ENCODE assay signal across 28 cellular contexts in genomic region chr19:18928018-18928805, GRCh38. TPM values are rescaled to one million over a fixed set of nuclear protein-coding genes. Genes with fewer than 3 reads are reported as not detected.
DNase-seq lines count a peak whose midpoint lies in the region; ATAC-seq, FAIRE-seq and TF ChIP-seq lines count a peak whose summit lies in the region.
"Had no signal": no experiment of that assay in that cellular context is flagged by ENCODE, and none has a peak within 500 bp of the region (broad histone marks: within the 10 kb centered on the region; RNA-seq: fewer than 3 reads in every experiment).

No MANE protein-coding gene starts in this region.

- H3K4me3 ChIP-seq in Caco-2 (ENCODE audit: low read depth, low read length): no peak overlapping the region
- no peak overlapping the region for H3K4me3 ChIP-seq in HCT116 (replicated peaks in 1 of 2; ENCODE audit: low read depth in 1 of 2, low read length in 2 of 2)
- no peak overlapping the region for H3K4me3 ChIP-seq in GM12878
- no peak overlapping the region for H3K4me3 ChIP-seq in osteoblast (ENCODE audit: insufficient read depth, low read length)
- no peak overlapping the region for H3K4me3 ChIP-seq in SK-N-SH (ENCODE audit: low read depth in 2 of 2, low read length in 1 of 2)
- H3K4me3 ChIP-seq: BLaER1 treated with 17β-estradiol and CSF1 and Interleukin-3, amounts not matched to agents 10 nM and 100 nM; GM23338; PC-9 had no signal

- TF ChIP-seq RAD21 in HCT116 (IDR thresholded peaks at IDR 0.05; ENCODE audit: low read depth) (no peak), GM12878 (IDR thresholded peaks at IDR 0.05; ENCODE audit: insufficient read depth, low read depth, low read length) (no peak), SK-N-SH (IDR thresholded peaks at IDR 0.05; ENCODE audit: low read length) (no peak)

- in situ Hi-C loops in GM12878 (cut with MboI): no loop called here

- ATAC-seq in HCT116 (no peak), GM12878 (no peak)
- ATAC-seq: GM23338 had no signal

- POLR2A ChIA-PET in Caco-2 (lab: Charles Lee) (interaction anchor here (0.6 to 1.0 kb wide), 2 partner anchors 9 to 114 kb away, joined by 3 to 6 read pairs; partner anchors contain the start of gene DDX49), HCT116 (lab: Charles Lee) (no interaction called here), GM12878 (lab: Charles Lee) (interaction anchor here (0.6 kb wide), 1 partner anchor 192 kb away, joined by 4 read pairs; no protein-coding TSS in a partner anchor), SK-N-SH (lab: Yijun Ruan, JAX) (interaction anchor here (0.8 to 2.4 kb wide), 2 partner anchors 9 to 12 kb away, joined by 3 to 16 read pairs; partner anchors contain the start of genes COPE and DDX49)

- SMC1A ChIA-PET in GM12878 (lab: Charles Lee; ENCODE audit: uncharacterized antibody, unreplicated experiment): no interaction called here

- WGBS in GM12878 (ENCODE audit: insufficient coverage, insufficient replicate concordance, low lambda C conversion rate, missing lambda C conversion rate): 90% methylated on average over 24 of the region's 26 CpGs
- WGBS in SK-N-SH (ENCODE audit: low lambda C conversion rate): 96% methylated on average over 17 of the region's 26 CpGs

- H3K36me3 ChIP-seq in Caco-2 (ENCODE audit: control insufficient read depth, insufficient read depth, low read length) (peaks cover 3% of the 10 kb centered on the region), HCT116 (ENCODE audit: control insufficient read depth in 1 of 2, insufficient read depth in 2 of 2, low read length in 2 of 2) (peaks cover 16 to 35% of the 10 kb centered on the region in 2 experiments; a peak in 3 of 4 replicates), GM12878 (ENCODE audit: control insufficient read depth in 2 of 2, insufficient read depth in 2 of 2, low read length in 1 of 2) (peaks cover 11 to 16% of the 10 kb centered on the region in 2 experiments; a peak in 3 of 4 replicates), osteoblast (ENCODE audit: insufficient read depth, low read length) (peaks cover 66% of the 10 kb centered on the region), SK-N-SH (replicated peaks in 1 of 2; ENCODE audit: control insufficient read depth in 1 of 2, insufficient read depth in 2 of 2, low read length in 1 of 2) (peaks cover 19 to 32% of the 10 kb centered on the region in 2 experiments)

- H2AFZ ChIP-seq in HCT116 (ENCODE audit: low read depth, low read length, poor library complexity, severe bottlenecking) (no peak overlapping the region), GM12878 (ENCODE audit: control insufficient read depth, low read depth, low read length) (no peak overlapping the region), osteoblast (ENCODE audit: low read length) (no peak overlapping the region), SK-N-SH (ENCODE audit: low read depth) (no peak overlapping the region)
- H2AFZ ChIP-seq: GM23338, PC-9 had no signal

- no peaks in the 10 kb centered on the region for H3K27me3 Mint-ChIP-seq in Caco-2 (ENCODE audit: insufficient read depth, unreplicated experiment)
- no peaks in the 10 kb centered on the region for H3K27me3 Mint-ChIP-seq in osteocyte (ENCODE audit: unreplicated experiment)

- TF ChIP-seq POLR2A in HCT116 (IDR thresholded peaks at IDR 0.05; ENCODE audit: borderline replicate concordance, extremely low read depth, insufficient read depth, insufficient read length) (no peak), GM12878 (IDR thresholded peaks at IDR 0.05; ENCODE audit: low read depth, low read length) (peak; percentile 6; the same call in 1 of the 2 replicates)

- H3K4me1 ChIP-seq in Caco-2 (no peaks in the 10 kb centered on the region), HCT116 (ENCODE audit: control insufficient read depth in 1 of 2, insufficient read depth in 2 of 2, low read length in 2 of 2) (peaks cover 6 to 14% of the 10 kb centered on the region in 2 experiments; a peak in 3 of 4 replicates), GM12878 (ENCODE audit: control insufficient read depth, insufficient read depth, low read length) (no peaks in the 10 kb centered on the region), osteoblast (ENCODE audit: insufficient read depth, low read length) (no peaks in the 10 kb centered on the region), SK-N-SH (ENCODE audit: control insufficient read depth in 1 of 2, insufficient read depth in 2 of 2, low read depth in 1 of 2, low read length in 1 of 2) (peaks cover 0 to 8% of the 10 kb centered on the region in 2 experiments; a peak in 1 of 4 replicates)

- no peaks in the 10 kb centered on the region for H3K9me2 ChIP-seq in HCT116 (ENCODE audit: insufficient read depth)
- no peaks in the 10 kb centered on the region for H3K9me2 ChIP-seq in SK-N-SH

- H3K9me3 ChIP-seq in Caco-2 (no peaks in the 10 kb centered on the region), HCT116 (ENCODE audit: control insufficient read depth in 1 of 2, insufficient read depth in 1 of 2, low read depth in 1 of 2, low read length in 2 of 2) (no peaks in the 10 kb centered on the region), GM12878 (replicated peaks; ENCODE audit: control insufficient read depth, insufficient read depth, low read length) (no peaks in the 10 kb centered on the region), osteoblast (ENCODE audit: low read depth, low read length) (no peaks in the 10 kb centered on the region), SK-N-SH (no peaks in the 10 kb centered on the region)
- H3K9me3 ChIP-seq: BLaER1 treated with 17β-estradiol and CSF1 and Interleukin-3, amounts not matched to agents 10 nM and 100 nM had no signal

- intact Hi-C loops in Caco-2 (cut with micrococcal nuclease; ENCODE audit: unreplicated experiment): no loop called here
- intact Hi-C loops in HCT116 (cut with micrococcal nuclease): no loop called here
- intact Hi-C loops in GM12878 (cut with micrococcal nuclease; ENCODE audit: unreplicated experiment): no loop called here

- H3K27ac ChIP-seq in HCT116 (ENCODE audit: low read depth, low read length) (no peak overlapping the region), GM12878 (ENCODE audit: control insufficient read depth, insufficient read depth) (no peak overlapping the region), osteoblast (ENCODE audit: low read depth, low read length) (no peak overlapping the region), SK-N-SH (ENCODE audit: low read depth in 2 of 2, low read length in 1 of 2) (no peak overlapping the region)
- H3K27ac ChIP-seq: BLaER1 treated with 17β-estradiol and CSF1 and Interleukin-3, amounts not matched to agents 10 nM and 100 nM; PC-9 had no signal

- no peak overlapping the region for H3K9ac ChIP-seq in HCT116 (ENCODE audit: low read length)
- H3K9ac ChIP-seq in GM12878 (ENCODE audit: control insufficient read depth, insufficient read depth, low read length): no peak overlapping the region
- no peak overlapping the region for H3K9ac ChIP-seq in SK-N-SH
- H3K9ac ChIP-seq: BLaER1 treated with 17β-estradiol and CSF1 and Interleukin-3, amounts not matched to agents 10 nM and 100 nM had no signal

- no peak for DNase-seq in Caco-2
- no peak for DNase-seq in HCT116 (ENCODE audit: low read depth, low spot score)
- DNase-seq in GM12878 (ENCODE audit: low read depth, low spot score): no peak
- peak; percentile 77 for DNase-seq in osteoblast (ENCODE audit: insufficient read length, low spot score, missing footprints)
- no peak for DNase-seq in osteocyte (ENCODE audit: extremely low spot score, unreplicated experiment)
- DNase-seq in medulla oblongata (ENCODE audit: extremely low spot score): no peak
- DNase-seq in SK-N-SH: no peak
- DNase-seq: AML-193; CD4-positive, alpha-beta memory T cell; COR-L47; DMS79 treated with DMSO at 0.1 percent for 48 hours; GF-D8; H9; HFFc6; KG1; MM.1S; NCI-H2029; NCI-H446; NCI-H524 treated with DMSO at 0.1 percent for 48 hours; NCI-H774; PC-9; RPMI8226; SHP77 had no signal

- H3K79me2 ChIP-seq in HCT116 (ENCODE audit: insufficient read depth, low read length) (no peaks in the 10 kb centered on the region), GM12878 (ENCODE audit: control insufficient read depth, insufficient read depth, low read length) (no peaks in the 10 kb centered on the region), osteoblast (ENCODE audit: insufficient read depth, low read length) (peaks cover 2% of the 10 kb centered on the region), SK-N-SH (ENCODE audit: insufficient read depth) (no peaks in the 10 kb centered on the region)

- TF ChIP-seq CTCF in Caco-2 (IDR thresholded peaks at IDR 0.05; ENCODE audit: insufficient read depth in 1 of 2, low read depth in 1 of 2, low read length in 1 of 2, severe bottlenecking in 1 of 2, unreplicated experiment in 1 of 2) (no peak), HCT116 (IDR thresholded peaks at IDR 0.05 in 2 of 3, conservative IDR thresholded peaks at IDR 0.05 in 1 of 3; ENCODE audit: borderline replicate concordance in 1 of 3, insufficient read depth in 1 of 3, low read depth in 2 of 3, low read length in 2 of 3) (no peak), GM12878 (IDR thresholded peaks at IDR 0.05 in 2 of 3, conservative IDR thresholded peaks at IDR 0.05 in 1 of 3; ENCODE audit: control insufficient read depth in 2 of 3, extremely low read depth in 1 of 3, insufficient read depth in 1 of 3, low read depth in 3 of 3, low read length in 3 of 3) (no peak), osteoblast (IDR thresholded peaks at IDR 0.05; ENCODE audit: extremely low read depth, low read depth, low read length) (no peak), osteocyte (IDR thresholded peaks at IDR 0.05) (no peak), SK-N-SH (IDR thresholded peaks at IDR 0.05) (no peak)

- H3K27ac Mint-ChIP-seq in Caco-2 (ENCODE audit: unreplicated experiment) (no peak overlapping the region), osteocyte (ENCODE audit: unreplicated experiment) (no peak overlapping the region)
- H3K27ac Mint-ChIP-seq: GM23338, H9, HFFc6 had no signal

- H3K9me3 Mint-ChIP-seq in Caco-2 (ENCODE audit: unreplicated experiment) (no peaks in the 10 kb centered on the region), osteocyte (ENCODE audit: unreplicated experiment) (no peaks in the 10 kb centered on the region)
- H3K9me3 Mint-ChIP-seq: CD4-positive, alpha-beta memory T cell; GM23338; H9; HFFc6 had no signal

- TSS peak; percentile 66 for BruUV-seq in Caco-2 (replicated peaks; lab: Mats Ljungman, UMichigan)
- BruUV-seq in HCT116 (replicated peaks; lab: Mats Ljungman, UMichigan): TSS peak; percentile 27
- TSS peak; percentile 56 for BruUV-seq in GM12878 (replicated peaks; lab: Mats Ljungman, UMichigan)

- H3K4me2 ChIP-seq in HCT116 (ENCODE audit: low read length) (no peak overlapping the region), GM12878 (ENCODE audit: control insufficient read depth, insufficient read depth) (no peak overlapping the region), osteoblast (ENCODE audit: insufficient read depth, low read length) (no peak overlapping the region), SK-N-SH (no peak overlapping the region)
- H3K4me2 ChIP-seq: BLaER1 treated with 17β-estradiol and CSF1 and Interleukin-3, amounts not matched to agents 10 nM and 100 nM; GM23338; PC-9 had no signal

- H3K4me3 Mint-ChIP-seq in Caco-2 (ENCODE audit: unreplicated experiment): no peak overlapping the region
- no peak overlapping the region for H3K4me3 Mint-ChIP-seq in osteocyte (ENCODE audit: unreplicated experiment)
- H3K4me3 Mint-ChIP-seq: CD4-positive, alpha-beta memory T cell; GM23338; H9; HFFc6 had no signal

- no peak for FAIRE-seq in GM12878 (lab: Jason Lieb, UNC)
- FAIRE-seq: A204.1, GM12892, HTR-8/SVneo had no signal

- H3F3A ChIP-seq in SK-N-SH (replicated peaks; ENCODE audit: insufficient read depth): peaks cover 21% of the 10 kb centered on the region

- H4K20me1 ChIP-seq in HCT116 (ENCODE audit: insufficient read depth) (no peaks in the 10 kb centered on the region), GM12878 (ENCODE audit: control insufficient read depth, insufficient read depth) (no peaks in the 10 kb centered on the region), osteoblast (ENCODE audit: insufficient read depth, low read length) (peaks cover 26% of the 10 kb centered on the region), SK-N-SH (ENCODE audit: insufficient read depth) (peaks cover 12% of the 10 kb centered on the region; the same call in 1 of the 2 replicates)

- H3K27me3 ChIP-seq in Caco-2 (replicated peaks; ENCODE audit: control insufficient read depth, insufficient read depth, low read length) (no peaks in the 10 kb centered on the region), HCT116 (ENCODE audit: insufficient read depth, low read length) (no peaks in the 10 kb centered on the region), GM12878 (replicated peaks in 1 of 2; ENCODE audit: control insufficient read depth in 2 of 2, insufficient read depth in 2 of 2, low read length in 1 of 2) (no peaks in the 10 kb centered on the region), osteoblast (ENCODE audit: insufficient read depth, low read length) (no peaks in the 10 kb centered on the region), SK-N-SH (ENCODE audit: insufficient read depth) (no peaks in the 10 kb centered on the region)
- H3K27me3 ChIP-seq: BLaER1 treated with 17β-estradiol and CSF1 and Interleukin-3, amounts not matched to agents 10 nM and 100 nM had no signal

- CTCF ChIA-PET in Caco-2 (lab: Charles Lee) (interaction anchor here (0.6 kb wide), 1 partner anchor 10 kb away, joined by 5 read pairs; no protein-coding TSS in a partner anchor), HCT116 (lab: Charles Lee) (no interaction called here), GM12878 (lab: Yijun Ruan, JAX) (no interaction called here), SK-N-SH (lab: Yijun Ruan, JAX) (interaction anchor here (0.5 to 2.0 kb wide), 5 partner anchors 9 to 72 kb away, joined by 3 to 5 read pairs (median 5); partner anchors contain the start of genes COPE and DDX49)

- H3K36me3 Mint-ChIP-seq in Caco-2 (ENCODE audit: insufficient read depth, unreplicated experiment) (peaks cover 70% of the 10 kb centered on the region), osteocyte (ENCODE audit: unreplicated experiment) (peaks cover 12% of the 10 kb centered on the region)

- TF ChIP-seq EP300 in GM12878 (IDR thresholded peaks at IDR 0.05; ENCODE audit: borderline replicate concordance in 1 of 2, control insufficient read depth in 1 of 2, low read depth in 2 of 2, low read length in 2 of 2) (no peak), SK-N-SH (IDR thresholded peaks at IDR 0.05; ENCODE audit: borderline replicate concordance in 1 of 2, low read depth in 1 of 2, low read length in 1 of 2) (no peak)

- H3K4me1 Mint-ChIP-seq in Caco-2 (ENCODE audit: low read depth, unreplicated experiment): no peaks in the 10 kb centered on the region
- H3K4me1 Mint-ChIP-seq in osteocyte (ENCODE audit: unreplicated experiment): no peaks in the 10 kb centered on the region

- RAD21 ChIA-PET in HCT116 (lab: Charles Lee; ENCODE audit: low non-redundant PET in 1 of 2, low total read pairs in 2 of 2, uncharacterized antibody in 2 of 2, unreplicated experiment in 2 of 2) (no interaction called here), GM12878 (lab: Charles Lee; ENCODE audit: unreplicated experiment) (no interaction called here)

RNA-seq across cellular contexts. Expression of gene DDX49, which starts 8.7 kb away (rescaled TPM):
- total RNA-seq in Caco-2 (2022) (46.8 and 48.7 TPM in 2 replicates), HCT116 (2021; ENCODE audit: unreplicated experiment) (51.9 TPM), GM12878 (2014; rRNA removed) (78.2 and 85.3 TPM in 2 replicates), GM12878 (2014; rRNA removed; fragmentation: Illumina TruSeq; extraction: Trizol) (39.0 and 39.8 TPM in 2 replicates), GM12878 (2021) (65.6 and 76.5 TPM in 2 replicates), osteoblast (46.7 and 52.5 TPM in 2 replicates), osteocyte (59.7 and 63.9 TPM in 2 replicates)
- polyA plus RNA-seq in HCT116 (2012): 41.1 and 44.3 TPM in 2 replicates
- 22.8 and 25.3 TPM in 2 replicates for total RNA-seq in GM12878 (2013; cell fraction: nucleolus; rRNA removed)
- polyA plus RNA-seq in GM12878 (2011; ENCODE audit: low read depth): 20.4 TPM
- polyA plus RNA-seq in GM12878 (2011; rRNA removed) (20.0 and 36.9 TPM in 2 replicates), GM12878 (2014; fragmentation: Illumina TruSeq; extraction: Trizol) (7.1 and 25.6 TPM in 2 replicates), GM12878 (2014; fragmentation: Nextera tagmentation; extraction: Ambion mirVana) (1 to 10 TPM in 1 of 2 experiments, under 1 TPM in 1; 0.58 to 5.5 TPM), GM12878 (2014; rRNA removed) (56.4 and 68.9 TPM in 2 replicates), GM12878 (2016; fragmentation: Nextera tagmentation; extraction: Ambion mirVana) (100 to 1,000 TPM in 1 of 2 experiments, 10 to 100 TPM in 1; 86.1 to 102 TPM), SK-N-SH (2012; rRNA removed) (81.7 and 86.8 TPM in 2 replicates)
- 50.9 and 78.3 TPM in 2 replicates for polyA plus RNA-seq in GM12878 (2011; cell fraction: cytosol; rRNA removed)
- 60.3 and 73.4 TPM in 2 replicates for polyA plus RNA-seq in GM12878 (2011; cell fraction: nucleus; rRNA removed)
- 36.5 and 39.7 TPM in 2 replicates for polyA plus RNA-seq in GM12878 (2012)
- 39.8 and 56.9 TPM in 2 replicates for polyA minus RNA-seq in GM12878 (2011; rRNA and poly(A)+ RNA removed)
- polyA minus RNA-seq in GM12878 (2011; cell fraction: cytosol; rRNA and poly(A)+ RNA removed): 18.1 and 33.5 TPM in 2 replicates
- polyA minus RNA-seq in GM12878 (2011; cell fraction: nucleus; rRNA and poly(A)+ RNA removed): 26.1 and 32.3 TPM in 2 replicates
- polyA plus RNA-seq in SK-N-SH (2012; cell fraction: cytosol; rRNA removed): 47.6 and 65.1 TPM in 2 replicates
- polyA plus RNA-seq in SK-N-SH (2012; cell fraction: nucleus; rRNA removed): 104 and 112 TPM in 2 replicates

RNA-seq across cellular contexts. Expression of gene COPE, which starts 9.0 kb away (rescaled TPM):
- total RNA-seq in Caco-2 (2022): 207 and 213 TPM in 2 replicates
- 263 TPM for total RNA-seq in HCT116 (2021; ENCODE audit: unreplicated experiment)
- 279 and 360 TPM in 2 replicates for polyA plus RNA-seq in HCT116 (2012)
- total RNA-seq in GM12878 (2013; cell fraction: nucleolus; rRNA removed): 79.3 and 88.6 TPM in 2 replicates
- 281 and 305 TPM in 2 replicates for total RNA-seq in GM12878 (2014; rRNA removed)
- total RNA-seq in GM12878 (2014; rRNA removed; fragmentation: Illumina TruSeq; extraction: Trizol): 101 and 113 TPM in 2 replicates
- total RNA-seq in GM12878 (2021): 277 and 296 TPM in 2 replicates
- polyA plus RNA-seq in GM12878 (2011; ENCODE audit: low read depth): 86.9 TPM
- 71.8 and 167 TPM in 2 replicates for polyA plus RNA-seq in GM12878 (2011; rRNA removed)
- 242 and 419 TPM in 2 replicates for polyA plus RNA-seq in GM12878 (2011; cell fraction: cytosol; rRNA removed)
- polyA plus RNA-seq in GM12878 (2011; cell fraction: nucleus; rRNA removed): 239 and 284 TPM in 2 replicates
- 218 and 226 TPM in 2 replicates for polyA plus RNA-seq in GM12878 (2012)
- 4.3 and 47.5 TPM in 2 replicates for polyA plus RNA-seq in GM12878 (2014; fragmentation: Illumina TruSeq; extraction: Trizol)
- polyA plus RNA-seq in GM12878 (2014; fragmentation: Nextera tagmentation; extraction: Ambion mirVana): 10 to 100 TPM in 1 of 2 experiments, 1 to 10 TPM in 1; 3.5 to 17.8 TPM
- polyA plus RNA-seq in GM12878 (2014; rRNA removed): 278 and 310 TPM in 2 replicates
- 100 to 1,000 TPM; 387 to 464 TPM for polyA plus RNA-seq in GM12878 (2016; fragmentation: Nextera tagmentation; extraction: Ambion mirVana)
- polyA minus RNA-seq in GM12878 (2011; rRNA and poly(A)+ RNA removed): 98.5 and 199 TPM in 2 replicates
- polyA minus RNA-seq in GM12878 (2011; cell fraction: cytosol; rRNA and poly(A)+ RNA removed): 70.8 and 74.1 TPM in 2 replicates
- 41.2 and 72.7 TPM in 2 replicates for polyA minus RNA-seq in GM12878 (2011; cell fraction: nucleus; rRNA and poly(A)+ RNA removed)
- total RNA-seq in osteoblast: 179 and 180 TPM in 2 replicates
- 162 and 175 TPM in 2 replicates for total RNA-seq in osteocyte
- 412 and 450 TPM in 2 replicates for polyA plus RNA-seq in SK-N-SH (2012; rRNA removed)
- 182 and 282 TPM in 2 replicates for polyA plus RNA-seq in SK-N-SH (2012; cell fraction: cytosol; rRNA removed)
- 272 and 273 TPM in 2 replicates for polyA plus RNA-seq in SK-N-SH (2012; cell fraction: nucleus; rRNA removed)

RNA-seq across cellular contexts. Expression of gene HOMER3, which starts 12.8 kb away (rescaled TPM):
- 18.0 and 19.0 TPM in 2 replicates for total RNA-seq in Caco-2 (2022)
- 45.2 TPM for total RNA-seq in HCT116 (2021; ENCODE audit: unreplicated experiment)
- 50.6 and 54.1 TPM in 2 replicates for polyA plus RNA-seq in HCT116 (2012)
- 6.0 and 8.7 TPM in 2 replicates for total RNA-seq in GM12878 (2013; cell fraction: nucleolus; rRNA removed)
- 0.05 and 0.85 TPM in 2 replicates for total RNA-seq in GM12878 (2014; rRNA removed)
- total RNA-seq in GM12878 (2014; rRNA removed; fragmentation: Illumina TruSeq; extraction: Trizol): 0.18 TPM in 1 of 2 replicates, not detected in the other
- total RNA-seq in GM12878 (2021): 0.19 and 0.64 TPM in 2 replicates
- not detected for polyA plus RNA-seq in GM12878 (2011; ENCODE audit: low read depth)
- 6.3 and 10.6 TPM in 2 replicates for polyA plus RNA-seq in GM12878 (2011; rRNA removed)
- 9.0 and 12.3 TPM in 2 replicates for polyA plus RNA-seq in GM12878 (2011; cell fraction: cytosol; rRNA removed)
- polyA plus RNA-seq in GM12878 (2011; cell fraction: nucleus; rRNA removed): 21.3 and 22.0 TPM in 2 replicates
- polyA plus RNA-seq in GM12878 (2012): 0.74 and 0.84 TPM in 2 replicates
- polyA plus RNA-seq in GM12878 (2014; fragmentation: Illumina TruSeq; extraction: Trizol): 0.24 and 0.38 TPM in 2 replicates
- not detected for polyA plus RNA-seq in GM12878 (2014; fragmentation: Nextera tagmentation; extraction: Ambion mirVana)
- polyA plus RNA-seq in GM12878 (2014; rRNA removed): 0.70 and 0.73 TPM in 2 replicates
- polyA plus RNA-seq in GM12878 (2016; fragmentation: Nextera tagmentation; extraction: Ambion mirVana): under 1 TPM; 0.35 to 0.36 TPM
- polyA minus RNA-seq in GM12878 (2011; rRNA and poly(A)+ RNA removed): 4.8 and 7.7 TPM in 2 replicates
- polyA minus RNA-seq in GM12878 (2011; cell fraction: cytosol; rRNA and poly(A)+ RNA removed): 3.0 and 4.7 TPM in 2 replicates
- 5.7 and 6.6 TPM in 2 replicates for polyA minus RNA-seq in GM12878 (2011; cell fraction: nucleus; rRNA and poly(A)+ RNA removed)
- 98.4 and 107 TPM in 2 replicates for total RNA-seq in osteoblast
- total RNA-seq in osteocyte: 68.8 and 68.9 TPM in 2 replicates
- 81.0 and 83.0 TPM in 2 replicates for polyA plus RNA-seq in SK-N-SH (2012; rRNA removed)
- polyA plus RNA-seq in SK-N-SH (2012; cell fraction: cytosol; rRNA removed): 47.0 and 68.7 TPM in 2 replicates
- polyA plus RNA-seq in SK-N-SH (2012; cell fraction: nucleus; rRNA removed): 122 and 185 TPM in 2 replicates

RNA-seq across cellular contexts. Expression of gene CERS1, which starts 32.3 kb away (rescaled TPM):
- total RNA-seq in Caco-2 (2022): 19.0 and 20.3 TPM in 2 replicates
- total RNA-seq in HCT116 (2021; ENCODE audit: unreplicated experiment): 0.96 TPM
- polyA plus RNA-seq in HCT116 (2012): 0.55 and 0.76 TPM in 2 replicates
- not detected in 2 replicates for total RNA-seq in GM12878 (2013; cell fraction: nucleolus; rRNA removed)
- not detected in 2 replicates for total RNA-seq in GM12878 (2014; rRNA removed)
- not detected in 2 replicates for total RNA-seq in GM12878 (2014; rRNA removed; fragmentation: Illumina TruSeq; extraction: Trizol)
- total RNA-seq in GM12878 (2021): not detected in 2 replicates
- polyA plus RNA-seq in GM12878 (2011; ENCODE audit: low read depth): not detected
- polyA plus RNA-seq in GM12878 (2011; rRNA removed): not detected in 2 replicates
- polyA plus RNA-seq in GM12878 (2011; cell fraction: cytosol; rRNA removed): not detected in 2 replicates
- polyA plus RNA-seq in GM12878 (2011; cell fraction: nucleus; rRNA removed): not detected in 2 replicates
- 0.08 TPM in 1 of 2 replicates, not detected in the other for polyA plus RNA-seq in GM12878 (2012)
- polyA plus RNA-seq in GM12878 (2014; fragmentation: Illumina TruSeq; extraction: Trizol): not detected in 2 replicates
- not detected for polyA plus RNA-seq in GM12878 (2014; fragmentation: Nextera tagmentation; extraction: Ambion mirVana)
- polyA plus RNA-seq in GM12878 (2014; rRNA removed): 0.16 TPM in 1 of 2 replicates, not detected in the other
- under 1 TPM in 1 of 2 experiments, not detected in 1; 0.19 TPM for polyA plus RNA-seq in GM12878 (2016; fragmentation: Nextera tagmentation; extraction: Ambion mirVana)
- not detected in 2 replicates for polyA minus RNA-seq in GM12878 (2011; rRNA and poly(A)+ RNA removed)
- not detected in 2 replicates for polyA minus RNA-seq in GM12878 (2011; cell fraction: cytosol; rRNA and poly(A)+ RNA removed)
- polyA minus RNA-seq in GM12878 (2011; cell fraction: nucleus; rRNA and poly(A)+ RNA removed): not detected in 2 replicates
- total RNA-seq in osteoblast: 0.29 and 0.36 TPM in 2 replicates
- 6.5 and 8.5 TPM in 2 replicates for total RNA-seq in osteocyte
- 5.4 and 7.3 TPM in 2 replicates for polyA plus RNA-seq in SK-N-SH (2012; rRNA removed)
- polyA plus RNA-seq in SK-N-SH (2012; cell fraction: cytosol; rRNA removed): 3.7 and 5.1 TPM in 2 replicates
- 6.2 and 6.4 TPM in 2 replicates for polyA plus RNA-seq in SK-N-SH (2012; cell fraction: nucleus; rRNA removed)
- total RNA-seq: CD4-positive, alpha-beta memory T cell had no signal
- polyA plus RNA-seq: CD4-positive, alpha-beta memory T cell had no signal

Comparison
In these comparisons a context has a peak if more than half of its experiments do, and no peak if none do; other contexts are left out.
1. CTCF ChIA-PET loops: an anchor here in Caco-2 (0.6 kb wide) and SK-N-SH (0.5 to 2.0 kb wide); none called in HCT116 and GM12878.